In the genomic region with DNA sequence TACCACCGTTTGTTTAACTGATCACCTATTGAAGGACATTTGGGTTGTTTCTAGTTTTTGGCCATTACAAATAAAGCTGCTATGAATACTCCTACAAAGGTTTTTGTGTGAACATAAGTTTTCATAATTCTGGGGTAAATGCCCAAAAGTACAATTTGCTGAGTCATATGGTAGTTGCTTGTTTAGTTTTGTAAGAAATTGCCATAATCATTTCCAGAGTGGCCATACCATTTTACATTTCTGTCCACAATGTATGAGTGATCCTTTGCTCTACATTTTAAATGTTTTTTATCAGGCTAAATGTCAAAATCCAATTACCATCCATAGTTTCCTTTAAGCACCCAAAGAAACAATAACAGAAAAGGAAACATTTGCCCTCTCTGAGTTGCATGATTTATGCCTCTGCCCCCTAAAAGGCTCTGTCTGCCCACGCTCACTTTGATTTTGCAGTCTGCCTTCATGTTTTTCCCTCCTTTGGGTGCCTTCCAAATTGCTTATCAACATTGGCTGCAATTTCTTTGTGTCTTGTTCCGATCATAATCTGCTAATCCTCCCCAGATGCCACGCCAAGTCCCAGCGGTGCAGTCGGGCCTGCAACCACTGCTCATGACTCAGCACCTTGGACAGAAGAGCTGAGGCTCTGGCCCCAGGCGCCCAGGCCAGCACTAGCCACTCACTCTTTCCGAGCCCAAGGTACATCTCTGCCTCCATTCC, we compare ENCODE assay signal across 1 cellular context.
TF ChIP-seq lines count a peak whose summit lies in the region.

No MANE protein-coding gene starts in this region.

TF ChIP-seq in HEK293, 187 proteins besides CTCF, POLR2A, EP300 and RAD21 (continued from another document):
- TF ChIP-seq ZNF16 (tag by site-specific recombination; IDR thresholded peaks at IDR 0.05; ENCODE audit: low read depth) (no peak), ZNF549 (tag by site-specific recombination; IDR thresholded peaks at IDR 0.05) (no peak), ZNF626 (tag by site-specific recombination; IDR thresholded peaks at IDR 0.05) (no peak), SCRT1 (tag by site-specific recombination; IDR thresholded peaks at IDR 0.05; ENCODE audit: borderline replicate concordance) (no peak), ZNF670 (tag by site-specific recombination; IDR thresholded peaks at IDR 0.05; ENCODE audit: low read depth) (no peak), ZNF426 (tag by site-specific recombination; IDR thresholded peaks at IDR 0.05) (no peak), ZNF214 (tag by site-specific recombination; IDR thresholded peaks at IDR 0.05; ENCODE audit: borderline replicate concordance) (no peak), ZNF521 (tag by site-specific recombination; IDR thresholded peaks at IDR 0.05) (no peak), MZF1 (tag by site-specific recombination; IDR thresholded peaks at IDR 0.05; ENCODE audit: borderline replicate concordance) (no peak)
- TF ChIP-seq, protein P1, sequence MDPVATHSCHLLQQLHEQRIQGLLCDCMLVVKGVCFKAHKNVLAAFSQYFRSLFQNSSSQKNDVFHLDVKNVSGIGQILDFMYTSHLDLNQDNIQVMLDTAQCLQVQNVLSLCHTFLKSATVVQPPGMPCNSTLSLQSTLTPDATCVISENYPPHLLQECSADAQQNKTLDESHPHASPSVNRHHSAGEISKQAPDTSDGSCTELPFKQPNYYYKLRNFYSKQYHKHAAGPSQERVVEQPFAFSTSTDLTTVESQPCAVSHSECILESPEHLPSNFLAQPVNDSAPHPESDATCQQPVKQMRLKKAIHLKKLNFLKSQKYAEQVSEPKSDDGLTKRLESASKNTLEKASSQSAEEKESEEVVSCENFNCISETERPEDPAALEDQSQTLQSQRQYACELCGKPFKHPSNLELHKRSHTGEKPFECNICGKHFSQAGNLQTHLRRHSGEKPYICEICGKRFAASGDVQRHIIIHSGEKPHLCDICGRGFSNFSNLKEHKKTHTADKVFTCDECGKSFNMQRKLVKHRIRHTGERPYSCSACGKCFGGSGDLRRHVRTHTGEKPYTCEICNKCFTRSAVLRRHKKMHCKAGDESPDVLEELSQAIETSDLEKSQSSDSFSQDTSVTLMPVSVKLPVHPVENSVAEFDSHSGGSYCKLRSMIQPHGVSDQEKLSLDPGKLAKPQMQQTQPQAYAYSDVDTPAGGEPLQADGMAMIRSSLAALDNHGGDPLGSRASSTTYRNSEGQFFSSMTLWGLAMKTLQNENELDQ (tag by site-specific recombination; IDR thresholded peaks at IDR 0.05; ENCODE audit: low read depth), result no peak
